In the genomic region with DNA sequence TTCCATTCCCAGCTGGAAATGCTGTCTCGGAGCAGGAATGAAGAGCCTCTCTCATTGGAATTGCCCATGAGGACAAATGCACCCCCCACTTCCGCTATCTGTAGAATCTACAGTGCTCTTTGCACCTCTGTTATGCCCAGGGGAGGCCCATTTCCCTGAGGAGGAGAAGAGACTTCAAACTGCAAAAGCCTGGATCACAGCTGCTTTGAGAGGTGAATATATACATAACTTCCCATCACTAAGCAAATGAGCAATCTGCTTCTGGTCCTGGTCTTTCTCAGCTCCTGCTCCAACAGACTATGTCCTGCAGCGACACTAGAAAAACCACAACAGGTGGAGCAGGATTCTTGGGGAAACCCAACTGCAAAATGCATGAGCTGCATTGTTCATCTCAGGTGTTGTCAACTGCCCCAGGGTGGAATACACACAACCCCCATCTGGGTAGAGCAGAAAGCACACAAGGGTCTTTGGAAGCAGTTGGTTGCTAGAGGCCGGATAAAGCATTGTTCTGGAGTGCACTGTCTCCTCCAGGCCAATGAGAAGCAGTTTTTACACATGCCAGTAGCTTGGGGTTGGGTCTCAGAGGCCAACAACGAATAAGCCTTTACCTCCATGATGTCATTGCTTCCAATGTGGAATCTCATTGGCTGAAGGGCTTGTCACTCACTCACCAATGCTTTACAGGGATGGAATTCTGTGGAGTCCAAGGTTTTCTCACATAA, we compare ENCODE assay signal across 11 cellular contexts.
DNase-seq lines count a peak whose midpoint lies in the region; ATAC-seq and TF ChIP-seq lines count a peak whose summit lies in the region.
"Had no signal": no experiment of that assay in that cellular context is flagged by ENCODE, and none has a peak within 500 bp of the region (broad histone marks: within the 10 kb centered on the region; RNA-seq: fewer than 3 reads in every experiment).

No MANE protein-coding gene starts in this region.

- no peak for ATAC-seq in heart left ventricle
- no peak for ATAC-seq in HG03460 (IDR thresholded peaks at IDR 0.05; ENCODE audit: unreplicated experiment)

- no peaks in the 10 kb centered on the region for H3K27me3 ChIP-seq in cardiac muscle cell
- H3K27me3 ChIP-seq in heart left ventricle = no peaks in the 10 kb centered on the region

- H3K4me3 ChIP-seq in cardiac muscle cell = no peak overlapping the region
- no peak overlapping the region for H3K4me3 ChIP-seq in heart left ventricle

- H3K4me1 ChIP-seq in cardiac muscle cell (ENCODE audit: low read depth) (peaks cover 29% of the 10 kb centered on the region), heart left ventricle (peaks cover 0 to 27% (median 11%) of the 10 kb centered on the region in 12 donors)

- TF ChIP-seq CTCF in cardiac muscle cell (IDR thresholded peaks at IDR 0.05; ENCODE audit: low read depth, low read length) (no peak), heart left ventricle (IDR thresholded peaks at IDR 0.05) (no peak)

- H3K36me3 ChIP-seq in cardiac muscle cell = no peaks in the 10 kb centered on the region
- no peaks in the 10 kb centered on the region for H3K36me3 ChIP-seq in heart left ventricle

- no peak for TF ChIP-seq POLR2A in heart left ventricle (IDR thresholded peaks at IDR 0.05)

- intact Hi-C loops in heart left ventricle (cut with DNase I) = no loop called here

- H3K27ac ChIP-seq in cardiac muscle cell (no peak overlapping the region), heart left ventricle (no peak overlapping the region)

- no peaks in the 10 kb centered on the region for H3K9me3 ChIP-seq in cardiac muscle cell (ENCODE audit: low read depth)
- H3K9me3 ChIP-seq in heart left ventricle = peaks cover 0 to 3% (median 0%) of the 10 kb centered on the region in 12 donors

- 87 to 95% (median 93%) methylated on average over 5 of the region's 5 CpGs for WGBS in heart left ventricle, 4 donors

- DNase-seq in cardiac muscle cell (ENCODE audit: low read depth in 1 of 2, low spot score in 1 of 2) = peak; percentile 49 to 90
- DNase-seq in heart left ventricle = no peak
- peak; percentile 38 for DNase-seq in RPMI8226
- peak; percentile 37 for DNase-seq in globus pallidus (ENCODE audit: low spot score)
- no peak for DNase-seq in activated CD4-positive, alpha-beta T cell treated with anti-CD3 and anti-CD28 coated beads for 48 hours
- no peak for DNase-seq in NCI-H2196 treated with DMSO at 0.1 percent for 48 hours (lab: John Stamatoyannopoulos, UW; ENCODE audit: unreplicated experiment)
- DNase-seq in GM19240 (ENCODE audit: insufficient read length, low spot score) = no peak
- DNase-seq: activated naive CD8-positive, alpha-beta T cell treated with anti-CD3 and anti-CD28 coated beads, Interleukin-2, amount 10 ng/mL, durations not matched to agents 7 days and 5 days; CD8-positive, alpha-beta memory T cell; T-helper 9 cell had no signal

Comparison
In these comparisons a context has a peak if more than half of its experiments do, and no peak if none do; other contexts are left out.
1. DNase-seq: peak in cardiac muscle cell (2 of 2), RPMI8226 (single experiment) and globus pallidus (single experiment); none in heart left ventricle (0 of 5), activated CD4-positive, alpha-beta T cell treated with anti-CD3 and anti-CD28 coated beads for 48 hours (single experiment), NCI-H2196 treated with DMSO at 0.1 percent for 48 hours (single experiment) and GM19240 (single experiment).